Comparison of ENCODE assay signal across 24 cellular contexts in the genomic region with DNA sequence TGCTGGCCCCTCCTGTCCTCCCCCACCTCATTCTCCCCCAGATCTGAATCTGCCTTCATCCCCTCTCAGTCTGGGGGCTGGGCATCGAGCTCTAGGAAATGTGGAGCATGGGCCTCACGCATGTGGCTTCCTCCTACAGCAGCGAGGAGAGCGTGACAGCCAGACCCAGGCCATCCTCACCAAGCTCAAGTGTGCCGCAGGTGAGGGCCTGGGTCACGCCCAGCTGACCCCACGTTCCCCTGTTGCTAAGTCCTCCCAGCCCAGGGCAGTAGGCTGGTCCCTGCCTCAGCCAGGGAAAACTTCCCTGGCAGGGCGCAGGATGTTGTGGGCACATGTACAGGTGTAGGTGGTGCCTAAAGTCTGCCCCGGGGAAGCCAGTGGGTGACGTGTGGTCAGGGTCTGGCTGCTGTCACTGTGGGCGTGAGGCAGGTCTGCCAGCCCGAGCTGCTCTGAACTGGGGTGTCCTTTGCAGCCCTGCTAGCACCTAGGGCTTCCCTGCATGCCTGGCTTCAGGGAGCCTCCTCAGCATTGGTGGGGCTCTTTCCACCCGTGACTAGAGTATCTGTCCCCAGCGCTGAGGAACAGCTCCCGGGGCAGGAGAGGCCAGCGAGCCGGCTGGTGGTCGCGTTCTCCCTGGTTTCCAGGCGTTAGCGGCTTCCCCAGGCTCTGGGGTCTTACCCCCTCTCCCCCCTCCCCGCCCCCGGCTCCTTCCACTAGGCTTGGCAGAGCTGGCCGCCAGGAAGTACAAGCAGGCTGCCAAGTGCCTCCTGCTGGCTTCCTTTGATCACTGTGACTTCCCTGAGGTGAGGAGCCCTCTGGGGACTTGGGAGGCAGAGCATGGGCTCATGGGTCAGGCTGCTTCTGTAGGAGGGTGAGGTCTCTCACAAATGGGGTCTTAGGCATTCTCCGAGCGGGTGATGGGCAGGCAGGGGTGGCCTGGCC. TPM values are rescaled to one million over a fixed set of nuclear protein-coding genes. Genes with fewer than 3 reads are reported as not detected.
DNase-seq lines count a peak whose midpoint lies in the region; ATAC-seq, FAIRE-seq and TF ChIP-seq lines count a peak whose summit lies in the region.
"Had no signal": no experiment of that assay in that cellular context is flagged by ENCODE, and none has a peak within 500 bp of the region (broad histone marks: within the 10 kb centered on the region; RNA-seq: fewer than 3 reads in every experiment).

No MANE protein-coding gene starts in this region.

- H4K20me1 ChIP-seq in K562 (replicated peaks; ENCODE audit: control insufficient read depth, insufficient read depth, low read length) = peaks cover 11% of the 10 kb centered on the region

- TF ChIP-seq POLR2A in GM18505 (IDR thresholded peaks at IDR 0.05; ENCODE audit: borderline replicate concordance, extremely low read depth, insufficient read depth, insufficient read length) (peak; percentile 6), K562 (conservative IDR thresholded peaks at IDR 0.05) (no peak), spleen (IDR thresholded peaks at IDR 0.05) (no peak)

- in situ Hi-C loops in K562 (cut with MboI) = no loop called here

- no peaks in the 10 kb centered on the region for H3K9me3 ChIP-seq in left ventricle myocardium inferior (replicated peaks)
- H3K9me3 ChIP-seq in K562 (replicated peaks; ENCODE audit: control insufficient read depth, insufficient read depth, low read depth, low read length) = no peaks in the 10 kb centered on the region
- no peaks in the 10 kb centered on the region for H3K9me3 ChIP-seq in spleen
- H3K9me3 ChIP-seq: esophagus squamous epithelium, gastroesophageal sphincter, MG63, sigmoid colon, transverse colon had no signal

- H3K4me1 ChIP-seq in left ventricle myocardium inferior (peaks cover 33% of the 10 kb centered on the region), K562 (replicated peaks in 1 of 2; ENCODE audit: control insufficient read depth in 2 of 2, insufficient read depth in 2 of 2, low read length in 2 of 2) (peaks cover 6 to 87% of the 10 kb centered on the region in 2 experiments; a peak in 3 of 5 replicates), spleen (peaks cover 19 to 88% (median 41%) of the 10 kb centered on the region in 6 donors)

- ATAC-seq in Right ventricle myocardium inferior = no peak
- ATAC-seq in GM18505 (IDR thresholded peaks at IDR 0.05; ENCODE audit: unreplicated experiment) = no peak
- no peak for ATAC-seq in K562
- ATAC-seq in HG03159 (IDR thresholded peaks at IDR 0.05; ENCODE audit: unreplicated experiment) = no peak
- ATAC-seq: effector memory CD8-positive, alpha-beta T cell; gastroesophageal sphincter; naive thymus-derived CD4-positive, alpha-beta T cell had no signal

- BruUV-seq in K562 (replicated peaks; lab: Mats Ljungman, UMichigan) = no TSS peak

- H3K79me2 ChIP-seq in K562 (ENCODE audit: control insufficient read depth, insufficient read depth, low read length) = peaks cover 27% of the 10 kb centered on the region

- TF ChIP-seq RAD21 in K562 (CRISPR knock-in tag; conservative IDR thresholded peaks at IDR 0.05 in 1 of 2, IDR thresholded peaks at IDR 0.05 in 1 of 2) = no peak

- POLR2A ChIA-PET in K562 (lab: Yijun Ruan, JAX) = interaction anchor here (0.7 to 1.7 kb wide), 3 partner anchors 12 to 27 kb away, joined by 3 to 9 read pairs (median 6); no protein-coding TSS in a partner anchor

- no peak overlapping the region for H3K4me2 ChIP-seq in K562 (ENCODE audit: insufficient read depth, low read length)

- peak overlapping the region in 1 of 2 experiments; percentile 68; a peak in 2 of 4 replicates for H3K9ac ChIP-seq in K562 (ENCODE audit: insufficient read depth in 1 of 2, low read depth in 2 of 2, low read length in 2 of 2)

- H3K36me3 ChIP-seq in left ventricle myocardium inferior (peaks cover 69% of the 10 kb centered on the region), K562 (ENCODE audit: control insufficient read depth, insufficient read depth, low read length) (peaks cover 78% of the 10 kb centered on the region; the same call in 2 of the 3 replicates), spleen (peaks cover 0 to 72% (median 67%) of the 10 kb centered on the region in 6 donors)

- H3K27ac ChIP-seq in left ventricle myocardium inferior (replicated peaks) (no peak overlapping the region), K562 (ENCODE audit: extremely low read depth, low read depth, low read length) (no peak overlapping the region), spleen (no peak overlapping the region)
- H3K27ac ChIP-seq: esophagus squamous epithelium, gastroesophageal sphincter, sigmoid colon, transverse colon had no signal

- H3K9me1 ChIP-seq in K562 (ENCODE audit: control insufficient read depth, insufficient read depth, low read length) = no peaks in the 10 kb centered on the region

- CTCF ChIA-PET in K562 (lab: Yijun Ruan, JAX; ENCODE audit: low intra/inter-chr PET ratio) = no interaction called here

- intact Hi-C loops in Right ventricle myocardium inferior (cut with DNase I) = no loop called here
- intact Hi-C loops in left ventricle myocardium inferior (cut with micrococcal nuclease) = no loop called here
- intact Hi-C loops in K562 (cut with micrococcal nuclease) = no loop called here
- intact Hi-C loops in spleen (cut with DNase I; ENCODE audit: low total_unique reads) = no loop called here

- TF ChIP-seq CTCF in left ventricle myocardium inferior (IDR thresholded peaks at IDR 0.05; ENCODE audit: borderline replicate concordance) (no peak), K562 (IDR thresholded peaks at IDR 0.05 in 2 of 3, conservative IDR thresholded peaks at IDR 0.05 in 1 of 3; ENCODE audit: insufficient read depth in 2 of 3, low read depth in 1 of 3, low read length in 3 of 3) (no peak), spleen (IDR thresholded peaks at IDR 0.05 in 8 of 11, conservative IDR thresholded peaks at IDR 0.05 in 3 of 11) (no peak)

- H3K27me3 ChIP-seq in left ventricle myocardium inferior (ENCODE audit: low read depth) (no peaks in the 10 kb centered on the region), K562 (ENCODE audit: control insufficient read depth in 2 of 2, insufficient read depth in 2 of 2, low read length in 2 of 2) (no peaks in the 10 kb centered on the region), spleen (replicated peaks in 1 of 7) (no peaks in the 10 kb centered on the region)
- H3K27me3 ChIP-seq: esophagus squamous epithelium, gastroesophageal sphincter, MG63, sigmoid colon, transverse colon had no signal

- no peak for TF ChIP-seq EP300 in K562 (IDR thresholded peaks at IDR 0.05; ENCODE audit: low read length)

- H3K4me3 ChIP-seq in left ventricle myocardium inferior (no peak overlapping the region), K562 (no peak overlapping the region), spleen (no peak overlapping the region)
- H3K4me3 ChIP-seq: esophagus squamous epithelium, gastroesophageal sphincter, MG63, sigmoid colon, transverse colon had no signal

- DNase-seq in Right ventricle myocardium inferior (ENCODE audit: missing footprints) = peak; percentile 32
- DNase-seq in left ventricle myocardium inferior = no peak
- no peak for DNase-seq in K562 (ENCODE audit: extremely low read depth in 1 of 4, low spot score in 3 of 4)
- DNase-seq in spleen = peak; percentile 78
- no peak for DNase-seq in nucleus accumbens (lab: John Stamatoyannopoulos, UW)
- DNase-seq in GM19238 (ENCODE audit: insufficient read length, low spot score) = no peak
- DNase-seq: activated CD4-positive, alpha-beta memory T cell treated with anti-CD3 and anti-CD28 coated beads for 36 hours; activated naive CD8-positive, alpha-beta T cell treated with anti-CD3 and anti-CD28 coated beads, Interleukin-2, amount 10 ng/mL, durations not matched to agents 7 days and 5 days; CD8-positive, alpha-beta memory T cell; effector memory CD8-positive, alpha-beta T cell; esophagus squamous epithelium; HCEC 1CT; mesenchymal stem cell; MG63; NCI-H146; NCI-H2171; Right ventricle myocardium superior; sigmoid colon; stimulated activated naive CD4-positive, alpha-beta T cell treated with Interleukin-2 at 50 U/mL for 16 hours; transverse colon had no signal

- WGBS in K562 (ENCODE audit: insufficient coverage, low coverage, missing lambda C conversion rate) = 95% methylated on average over 13 of the region's 26 CpGs
- 77 to 85% (median 83%) methylated on average over 7 to 26 of the region's 26 CpGs for WGBS in spleen, 5 donors

- no peak overlapping the region for H2AFZ ChIP-seq in K562 (ENCODE audit: low read depth, low read length)

- FAIRE-seq in K562 (lab: Jason Lieb, UNC) = no peak

RNA-seq across cellular contexts. Expression of gene GPS1, which starts 3.6 kb away (rescaled TPM):
- total RNA-seq in Right ventricle myocardium inferior (80.9 TPM), left ventricle myocardium inferior (85.9 TPM), K562 (2014; rRNA removed) (137 and 183 TPM in 2 replicates), K562 (2014; rRNA removed; fragmentation: Illumina TruSeq; extraction: Trizol) (17.5 and 26.3 TPM in 2 replicates), K562 (2015; rRNA removed; fragmentation: Illumina TruSeq; extraction: Trizol) (69.9 and 72.5 TPM in 2 replicates), K562 (2021) (162 and 167 TPM in 2 replicates), spleen (10 to 100 TPM; 61.5 to 77.2 (median 66.5) TPM)
- 57.5 and 207 TPM in 2 replicates for total RNA-seq in K562 (2011; cell fraction: chromatin; rRNA removed; ENCODE audit: low replicate concordance)
- 178 and 205 TPM in 2 replicates for total RNA-seq in K562 (2011; cell fraction: nucleolus; rRNA removed)
- total RNA-seq in K562 (2011; cell fraction: nucleoplasm; rRNA removed) = 87.8 and 88.8 TPM in 2 replicates
- polyA plus RNA-seq in K562 (2011; rRNA removed) (57.0 and 88.5 TPM in 2 replicates), K562 (2014; fragmentation: Illumina TruSeq; extraction: Trizol) (74.5 and 111 TPM in 2 replicates), K562 (2014; fragmentation: Nextera tagmentation; extraction: Ambion mirVana) (10 to 100 TPM in 1 of 2 experiments, 1 to 10 TPM in 1; 3.1 to 13.4 TPM), K562 (2014; rRNA removed) (112 and 123 TPM in 2 replicates), spleen (100 to 1,000 TPM in 1 of 3 donors, 10 to 100 TPM in 2; 69.5 to 109 (median 95.4) TPM)
- polyA plus RNA-seq in K562 (2011; cell fraction: cytosol; rRNA removed) = 94.2 and 226 TPM in 2 replicates
- 212 and 255 TPM in 2 replicates for polyA plus RNA-seq in K562 (2011; cell fraction: nucleus; rRNA removed)
- polyA plus RNA-seq in K562 (2012) = 103 and 115 TPM in 2 replicates
- 31.9 and 46.4 TPM in 2 replicates for polyA minus RNA-seq in K562 (2011; rRNA and poly(A)+ RNA removed)
- polyA minus RNA-seq in K562 (2011; cell fraction: cytosol; rRNA and poly(A)+ RNA removed) = 71.4 and 74.6 TPM in 2 replicates
- polyA minus RNA-seq in K562 (2011; cell fraction: nucleus; rRNA and poly(A)+ RNA removed) = 72.3 and 75.2 TPM in 2 replicates

RNA-seq across cellular contexts. Expression of gene RFNG, which starts 3.7 kb away (rescaled TPM):
- total RNA-seq in Right ventricle myocardium inferior = 19.3 TPM
- total RNA-seq in left ventricle myocardium inferior = 21.1 TPM
- 23.1 and 61.7 TPM in 2 replicates for total RNA-seq in K562 (2011; cell fraction: chromatin; rRNA removed; ENCODE audit: low replicate concordance)
- total RNA-seq in K562 (2011; cell fraction: nucleolus; rRNA removed) = 74.4 and 74.9 TPM in 2 replicates
- 36.5 and 40.5 TPM in 2 replicates for total RNA-seq in K562 (2011; cell fraction: nucleoplasm; rRNA removed)
- 23.6 and 28.4 TPM in 2 replicates for total RNA-seq in K562 (2014; rRNA removed)
- 6.5 and 9.5 TPM in 2 replicates for total RNA-seq in K562 (2014; rRNA removed; fragmentation: Illumina TruSeq; extraction: Trizol)
- 11.1 and 14.3 TPM in 2 replicates for total RNA-seq in K562 (2015; rRNA removed; fragmentation: Illumina TruSeq; extraction: Trizol)
- total RNA-seq in K562 (2021) = 26.9 and 30.2 TPM in 2 replicates
- 9.2 and 17.2 TPM in 2 replicates for polyA plus RNA-seq in K562 (2011; rRNA removed)
- 12.2 and 23.8 TPM in 2 replicates for polyA plus RNA-seq in K562 (2011; cell fraction: cytosol; rRNA removed)
- 144 and 164 TPM in 2 replicates for polyA plus RNA-seq in K562 (2011; cell fraction: nucleus; rRNA removed)
- 16.9 and 35.2 TPM in 2 replicates for polyA plus RNA-seq in K562 (2012)
- 9.0 and 18.5 TPM in 2 replicates for polyA plus RNA-seq in K562 (2014; fragmentation: Illumina TruSeq; extraction: Trizol)
- polyA plus RNA-seq in K562 (2014; fragmentation: Nextera tagmentation; extraction: Ambion mirVana) = under 1 TPM; 0.32 to 0.66 TPM
- 32.6 and 32.8 TPM in 2 replicates for polyA plus RNA-seq in K562 (2014; rRNA removed)
- 2.0 TPM in 2 replicates for polyA minus RNA-seq in K562 (2011; rRNA and poly(A)+ RNA removed)
- polyA minus RNA-seq in K562 (2011; cell fraction: cytosol; rRNA and poly(A)+ RNA removed) = 11.7 and 13.1 TPM in 2 replicates
- polyA minus RNA-seq in K562 (2011; cell fraction: nucleus; rRNA and poly(A)+ RNA removed) = 11.4 and 14.3 TPM in 2 replicates
- 10 to 100 TPM; 21.4 to 36.3 (median 26.0) TPM for total RNA-seq in spleen
- polyA plus RNA-seq in spleen = 10 to 100 TPM; 24.5 to 42.3 (median 41.5) TPM

RNA-seq across cellular contexts. Expression of gene DUS1L, which starts 10.3 kb away (rescaled TPM):
- 59.3 TPM for total RNA-seq in Right ventricle myocardium inferior
- total RNA-seq in left ventricle myocardium inferior = 64.6 TPM
- 125 and 499 TPM in 2 replicates for total RNA-seq in K562 (2011; cell fraction: chromatin; rRNA removed; ENCODE audit: low replicate concordance)
- 452 and 491 TPM in 2 replicates for total RNA-seq in K562 (2011; cell fraction: nucleolus; rRNA removed)
- 177 and 203 TPM in 2 replicates for total RNA-seq in K562 (2011; cell fraction: nucleoplasm; rRNA removed)
- total RNA-seq in K562 (2014; rRNA removed) = 203 and 249 TPM in 2 replicates
- total RNA-seq in K562 (2014; rRNA removed; fragmentation: Illumina TruSeq; extraction: Trizol) = 45.0 and 57.5 TPM in 2 replicates
- total RNA-seq in K562 (2015; rRNA removed; fragmentation: Illumina TruSeq; extraction: Trizol) = 83.1 and 83.9 TPM in 2 replicates
- total RNA-seq in K562 (2021) = 193 and 209 TPM in 2 replicates
- polyA plus RNA-seq in K562 (2011; rRNA removed) = 60.1 and 77.0 TPM in 2 replicates
- polyA plus RNA-seq in K562 (2011; cell fraction: cytosol; rRNA removed) = 62.4 and 118 TPM in 2 replicates
- 712 and 945 TPM in 2 replicates for polyA plus RNA-seq in K562 (2011; cell fraction: nucleus; rRNA removed)
- 123 and 178 TPM in 2 replicates for polyA plus RNA-seq in K562 (2012)
- 97.2 and 99.8 TPM in 2 replicates for polyA plus RNA-seq in K562 (2014; fragmentation: Illumina TruSeq; extraction: Trizol)
- 10 to 100 TPM in 1 of 2 experiments, 1 to 10 TPM in 1; 7.8 to 11.3 TPM for polyA plus RNA-seq in K562 (2014; fragmentation: Nextera tagmentation; extraction: Ambion mirVana)
- 201 and 210 TPM in 2 replicates for polyA plus RNA-seq in K562 (2014; rRNA removed)
- polyA minus RNA-seq in K562 (2011; rRNA and poly(A)+ RNA removed) = 17.2 and 22.2 TPM in 2 replicates
- 54.0 and 54.3 TPM in 2 replicates for polyA minus RNA-seq in K562 (2011; cell fraction: cytosol; rRNA and poly(A)+ RNA removed)
- 179 and 184 TPM in 2 replicates for polyA minus RNA-seq in K562 (2011; cell fraction: nucleus; rRNA and poly(A)+ RNA removed)
- total RNA-seq in spleen = 100 to 1,000 TPM in 3 of 7 donors, 10 to 100 TPM in 4; 76.4 to 114 (median 87.9) TPM
- polyA plus RNA-seq in spleen = 100 to 1,000 TPM; 130 to 174 (median 173) TPM

RNA-seq across cellular contexts. Expression of gene DCXR, which starts 17.8 kb away (rescaled TPM):
- total RNA-seq in Right ventricle myocardium inferior (175 TPM), left ventricle myocardium inferior (219 TPM), K562 (2014; rRNA removed) (165 and 194 TPM in 2 replicates), K562 (2014; rRNA removed; fragmentation: Illumina TruSeq; extraction: Trizol) (41.1 and 66.0 TPM in 2 replicates), K562 (2015; rRNA removed; fragmentation: Illumina TruSeq; extraction: Trizol) (76.0 and 90.0 TPM in 2 replicates), K562 (2021) (235 and 256 TPM in 2 replicates), spleen (10 to 100 TPM; 44.2 to 82.5 (median 54.9) TPM)
- 78.8 and 254 TPM in 2 replicates for total RNA-seq in K562 (2011; cell fraction: chromatin; rRNA removed; ENCODE audit: low replicate concordance)
- total RNA-seq in K562 (2011; cell fraction: nucleolus; rRNA removed) = 329 and 354 TPM in 2 replicates
- total RNA-seq in K562 (2011; cell fraction: nucleoplasm; rRNA removed) = 133 and 150 TPM in 2 replicates
- polyA plus RNA-seq in K562 (2011; rRNA removed) (156 and 201 TPM in 2 replicates), K562 (2014; fragmentation: Illumina TruSeq; extraction: Trizol) (243 and 274 TPM in 2 replicates), K562 (2014; fragmentation: Nextera tagmentation; extraction: Ambion mirVana) (10 to 100 TPM; 21.3 to 50.3 TPM), K562 (2014; rRNA removed) (229 and 261 TPM in 2 replicates), spleen (10 to 100 TPM; 74.8 to 88.0 (median 87.6) TPM)
- polyA plus RNA-seq in K562 (2011; cell fraction: cytosol; rRNA removed) = 404 and 845 TPM in 2 replicates
- polyA plus RNA-seq in K562 (2011; cell fraction: nucleus; rRNA removed) = 611 and 714 TPM in 2 replicates
- 229 and 244 TPM in 2 replicates for polyA plus RNA-seq in K562 (2012)
- 34.8 and 73.6 TPM in 2 replicates for polyA minus RNA-seq in K562 (2011; rRNA and poly(A)+ RNA removed)
- 67.3 and 81.5 TPM in 2 replicates for polyA minus RNA-seq in K562 (2011; cell fraction: cytosol; rRNA and poly(A)+ RNA removed)
- 104 and 111 TPM in 2 replicates for polyA minus RNA-seq in K562 (2011; cell fraction: nucleus; rRNA and poly(A)+ RNA removed)

RNA-seq across cellular contexts. Expression of gene RAC3, which starts 23.8 kb away (rescaled TPM):
- total RNA-seq in Right ventricle myocardium inferior = 2.2 TPM
- 0.82 TPM for total RNA-seq in left ventricle myocardium inferior
- total RNA-seq in K562 (2011; cell fraction: chromatin; rRNA removed; ENCODE audit: low replicate concordance) = 19.4 and 85.2 TPM in 2 replicates
- total RNA-seq in K562 (2011; cell fraction: nucleolus; rRNA removed) = 134 and 179 TPM in 2 replicates
- 71.3 and 86.0 TPM in 2 replicates for total RNA-seq in K562 (2011; cell fraction: nucleoplasm; rRNA removed)
- 292 and 377 TPM in 2 replicates for total RNA-seq in K562 (2014; rRNA removed)
- total RNA-seq in K562 (2014; rRNA removed; fragmentation: Illumina TruSeq; extraction: Trizol) = 21.8 and 30.5 TPM in 2 replicates
- 91.3 and 98.6 TPM in 2 replicates for total RNA-seq in K562 (2015; rRNA removed; fragmentation: Illumina TruSeq; extraction: Trizol)
- 133 and 139 TPM in 2 replicates for total RNA-seq in K562 (2021)
- 118 and 135 TPM in 2 replicates for polyA plus RNA-seq in K562 (2011; rRNA removed)
- 275 and 623 TPM in 2 replicates for polyA plus RNA-seq in K562 (2011; cell fraction: cytosol; rRNA removed)
- 159 and 273 TPM in 2 replicates for polyA plus RNA-seq in K562 (2011; cell fraction: nucleus; rRNA removed)
- 51.3 and 82.3 TPM in 2 replicates for polyA plus RNA-seq in K562 (2012)
- polyA plus RNA-seq in K562 (2014; fragmentation: Illumina TruSeq; extraction: Trizol) = 137 and 193 TPM in 2 replicates
- polyA plus RNA-seq in K562 (2014; fragmentation: Nextera tagmentation; extraction: Ambion mirVana) = under 1 TPM; 0.23 to 0.28 TPM
- polyA plus RNA-seq in K562 (2014; rRNA removed) = 281 and 307 TPM in 2 replicates
- polyA minus RNA-seq in K562 (2011; rRNA and poly(A)+ RNA removed) = 16.0 and 29.2 TPM in 2 replicates
- polyA minus RNA-seq in K562 (2011; cell fraction: cytosol; rRNA and poly(A)+ RNA removed) = 66.2 and 68.0 TPM in 2 replicates
- polyA minus RNA-seq in K562 (2011; cell fraction: nucleus; rRNA and poly(A)+ RNA removed) = 52.2 and 55.2 TPM in 2 replicates
- 1 to 10 TPM in 2 of 7 donors, under 1 TPM in 3, not detected in 2; 0.60 to 1.4 (median 0.66) TPM for total RNA-seq in spleen
- polyA plus RNA-seq in spleen = 1 to 10 TPM; 1.0 to 3.4 (median 2.0) TPM
- polyA plus RNA-seq: CD8-positive, alpha-beta memory T cell; naive thymus-derived CD4-positive, alpha-beta T cell had no signal

Comparison
In these comparisons a context has a peak if more than half of its experiments do, and no peak if none do; other contexts are left out.
1. DNase-seq: peak in Right ventricle myocardium inferior (single experiment) and spleen (single experiment); none in left ventricle myocardium inferior (single experiment), K562 (0 of 4), nucleus accumbens (0 of 56) and GM19238 (single experiment).